Comparison of ENCODE assay signal across 1 cellular context in genomic region chr1:225654688-225655508, GRCh38.
A peak's percentile ranks its signal among the peaks of the same experiment; 100 is the strongest.
TF ChIP-seq lines count a peak whose summit lies in the region.

No MANE protein-coding gene starts in this region.

TF ChIP-seq in HEK293, 187 proteins besides CTCF, POLR2A, EP300 and RAD21 (continued from another document and continues in another):
- TF ChIP-seq ZNF692 (tag by site-specific recombination; IDR thresholded peaks at IDR 0.05) (no peak), ZNF140 (tag by site-specific recombination; IDR thresholded peaks at IDR 0.05) (peak; percentile 93), ZBTB49 (tag by site-specific recombination; IDR thresholded peaks at IDR 0.05; ENCODE audit: low read depth) (no peak), ZNF548 (tag by site-specific recombination; IDR thresholded peaks at IDR 0.05) (0 out of 2 replicates have a peak, but pooled peaks have one; percentile 51), ZNF664 (tag by site-specific recombination; IDR thresholded peaks at IDR 0.05) (peak; percentile 94), ZNF571 (tag by site-specific recombination; IDR thresholded peaks at IDR 0.05) (no peak), GLIS1 (tag by site-specific recombination; IDR thresholded peaks at IDR 0.05) (peak; percentile 23; the same call in 1 of the 2 replicates), ZNF704 (tag by site-specific recombination; IDR thresholded peaks at IDR 0.05) (peak; percentile 64; the same call in 1 of the 2 replicates), ZBTB21 (tag by site-specific recombination; IDR thresholded peaks at IDR 0.05) (peak; percentile 68), ZFP3 (tag by site-specific recombination; IDR thresholded peaks at IDR 0.05; ENCODE audit: low read depth) (0 out of 2 replicates have a peak, but pooled peaks have one; percentile 62), ZSCAN4 (tag by site-specific recombination; IDR thresholded peaks at IDR 0.05) (no peak), ZBTB8A (tag by site-specific recombination; IDR thresholded peaks at IDR 0.05) (peak; percentile 92), ZNF600 (tag by site-specific recombination; IDR thresholded peaks at IDR 0.05) (no peak; the same call in 1 of the 2 replicates), ZNF521 (tag by site-specific recombination; IDR thresholded peaks at IDR 0.05) (no peak), ZSCAN30 (tag by site-specific recombination; IDR thresholded peaks at IDR 0.05) (no peak), ZNF133 (tag by site-specific recombination; IDR thresholded peaks at IDR 0.05) (no peak), ZNF530 (tag by site-specific recombination; IDR thresholded peaks at IDR 0.05; ENCODE audit: low read depth) (peak; percentile 91), ZNF658 (tag by site-specific recombination; IDR thresholded peaks at IDR 0.05) (no peak), ZNF48 (tag by site-specific recombination; IDR thresholded peaks at IDR 0.05) (no peak), YY1 (tag by site-specific recombination; IDR thresholded peaks at IDR 0.05) (no peak), ZNF416 (tag by site-specific recombination; IDR thresholded peaks at IDR 0.05) (no peak), KLF1 (tag by site-specific recombination; IDR thresholded peaks at IDR 0.05) (no peak; the same call in 1 of the 2 replicates), ZNF155 (tag by site-specific recombination; IDR thresholded peaks at IDR 0.05) (peak; percentile 89; the same call in 1 of the 2 replicates), ZNF76 (tag by site-specific recombination; IDR thresholded peaks at IDR 0.05; ENCODE audit: borderline replicate concordance, low read depth) (no peak), ZNF324 (tag by site-specific recombination; IDR thresholded peaks at IDR 0.05) (no peak), ZNF132 (tag by site-specific recombination; IDR thresholded peaks at IDR 0.05; ENCODE audit: borderline replicate concordance) (no peak), ZBTB6 (tag by site-specific recombination; IDR thresholded peaks at IDR 0.05) (no peak; the same call in 1 of the 2 replicates), ZNF214 (tag by site-specific recombination; IDR thresholded peaks at IDR 0.05; ENCODE audit: borderline replicate concordance) (peak; percentile 53; the same call in 1 of the 2 replicates), HIC1 (tag by site-specific recombination; IDR thresholded peaks at IDR 0.05) (no peak), OSR2 (tag by site-specific recombination; IDR thresholded peaks at IDR 0.05) (no peak; the same call in 1 of the 2 replicates), GLI4 (tag by site-specific recombination; IDR thresholded peaks at IDR 0.05) (no peak), ZNF560 (tag by site-specific recombination; IDR thresholded peaks at IDR 0.05; ENCODE audit: borderline replicate concordance) (peak; percentile 97), ZBTB17 (tag by site-specific recombination; IDR thresholded peaks at IDR 0.05) (no peak), ZNF112 (tag by site-specific recombination; IDR thresholded peaks at IDR 0.05) (no peak), ZNF292 (tag by site-specific recombination; IDR thresholded peaks at IDR 0.05; ENCODE audit: borderline replicate concordance, low read depth) (peak; percentile 98), SP2 (tag by site-specific recombination; IDR thresholded peaks at IDR 0.05) (no peak), ELK4 (IDR thresholded peaks at IDR 0.05; ENCODE audit: borderline replicate concordance, low read depth, low read length) (no peak), ZNF645 (tag by site-specific recombination; IDR thresholded peaks at IDR 0.05) (0 out of 2 replicates have a peak, but pooled peaks have one; percentile 24), YY2 (tag by site-specific recombination; IDR thresholded peaks at IDR 0.05) (no peak), OVOL3 (tag by site-specific recombination; IDR thresholded peaks at IDR 0.05) (peak; percentile 96), ZNF792 (tag by site-specific recombination; IDR thresholded peaks at IDR 0.05) (peak; percentile 20; the same call in 1 of the 2 replicates), ZFP37 (tag by site-specific recombination; IDR thresholded peaks at IDR 0.05) (peak; percentile 89), HOXA7 (CRISPR knock-in tag; IDR thresholded peaks at IDR 0.05; ENCODE audit: borderline replicate concordance) (no peak), MYNN (tag by site-specific recombination; IDR thresholded peaks at IDR 0.05; ENCODE audit: borderline replicate concordance) (peak; percentile 62; the same call in 1 of the 2 replicates), ZNF398 (tag by site-specific recombination; IDR thresholded peaks at IDR 0.05) (no peak), ZNF248 (tag by site-specific recombination; IDR thresholded peaks at IDR 0.05) (no peak), ZNF223 (tag by site-specific recombination; IDR thresholded peaks at IDR 0.05) (peak; percentile 87), KLF7 (tag by site-specific recombination; IDR thresholded peaks at IDR 0.05; ENCODE audit: borderline replicate concordance) (peak; percentile 68; the same call in 1 of the 2 replicates), ZNF18 (tag by site-specific recombination; IDR thresholded peaks at IDR 0.05) (peak; percentile 81), ZNF473 (tag by site-specific recombination; IDR thresholded peaks at IDR 0.05) (no peak)
